In the genomic region with DNA sequence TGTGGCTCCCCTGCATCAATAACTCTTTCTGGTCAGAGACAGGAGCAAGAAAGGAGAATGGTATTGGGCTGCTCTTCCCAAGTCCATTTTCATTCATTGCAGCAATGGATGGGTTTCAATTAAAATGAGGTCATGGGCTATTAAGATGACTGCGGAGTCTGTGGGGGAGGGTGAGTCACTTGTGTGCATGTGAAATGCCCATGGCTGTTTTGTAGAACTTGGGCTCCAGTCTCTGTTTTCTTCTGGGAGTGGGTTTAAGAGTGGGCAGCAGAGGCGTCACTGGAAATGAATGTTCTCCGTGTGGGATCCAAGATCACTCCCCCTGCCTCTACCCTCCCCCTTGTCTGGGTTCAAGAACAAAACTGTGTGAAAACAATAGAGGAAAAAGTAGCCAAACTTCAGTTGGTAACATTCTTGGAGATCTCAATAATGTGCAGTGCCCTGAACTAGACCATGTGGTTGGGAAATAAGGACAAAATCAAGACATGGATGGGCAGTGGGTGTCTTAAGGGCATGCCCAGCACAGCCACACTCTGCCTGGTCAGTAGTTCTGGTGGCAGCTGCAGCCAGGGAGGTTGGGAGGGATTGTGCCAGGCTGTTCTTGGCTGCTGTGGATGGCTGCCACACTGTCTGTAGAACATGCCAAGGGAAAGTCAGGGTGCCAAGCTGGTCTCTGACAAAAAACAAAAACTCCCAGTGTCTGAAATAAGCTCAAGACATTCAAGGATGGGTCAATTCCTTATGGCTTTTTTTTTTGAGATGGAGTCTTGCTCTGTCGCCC, we compare ENCODE assay signal across 1 cellular context.
TF ChIP-seq lines count a peak whose summit lies in the region.

No MANE protein-coding gene starts in this region.

TF ChIP-seq in H1, 55 proteins besides CTCF, POLR2A, EP300 and RAD21 (continued from another document):
- TF ChIP-seq, protein P1, sequence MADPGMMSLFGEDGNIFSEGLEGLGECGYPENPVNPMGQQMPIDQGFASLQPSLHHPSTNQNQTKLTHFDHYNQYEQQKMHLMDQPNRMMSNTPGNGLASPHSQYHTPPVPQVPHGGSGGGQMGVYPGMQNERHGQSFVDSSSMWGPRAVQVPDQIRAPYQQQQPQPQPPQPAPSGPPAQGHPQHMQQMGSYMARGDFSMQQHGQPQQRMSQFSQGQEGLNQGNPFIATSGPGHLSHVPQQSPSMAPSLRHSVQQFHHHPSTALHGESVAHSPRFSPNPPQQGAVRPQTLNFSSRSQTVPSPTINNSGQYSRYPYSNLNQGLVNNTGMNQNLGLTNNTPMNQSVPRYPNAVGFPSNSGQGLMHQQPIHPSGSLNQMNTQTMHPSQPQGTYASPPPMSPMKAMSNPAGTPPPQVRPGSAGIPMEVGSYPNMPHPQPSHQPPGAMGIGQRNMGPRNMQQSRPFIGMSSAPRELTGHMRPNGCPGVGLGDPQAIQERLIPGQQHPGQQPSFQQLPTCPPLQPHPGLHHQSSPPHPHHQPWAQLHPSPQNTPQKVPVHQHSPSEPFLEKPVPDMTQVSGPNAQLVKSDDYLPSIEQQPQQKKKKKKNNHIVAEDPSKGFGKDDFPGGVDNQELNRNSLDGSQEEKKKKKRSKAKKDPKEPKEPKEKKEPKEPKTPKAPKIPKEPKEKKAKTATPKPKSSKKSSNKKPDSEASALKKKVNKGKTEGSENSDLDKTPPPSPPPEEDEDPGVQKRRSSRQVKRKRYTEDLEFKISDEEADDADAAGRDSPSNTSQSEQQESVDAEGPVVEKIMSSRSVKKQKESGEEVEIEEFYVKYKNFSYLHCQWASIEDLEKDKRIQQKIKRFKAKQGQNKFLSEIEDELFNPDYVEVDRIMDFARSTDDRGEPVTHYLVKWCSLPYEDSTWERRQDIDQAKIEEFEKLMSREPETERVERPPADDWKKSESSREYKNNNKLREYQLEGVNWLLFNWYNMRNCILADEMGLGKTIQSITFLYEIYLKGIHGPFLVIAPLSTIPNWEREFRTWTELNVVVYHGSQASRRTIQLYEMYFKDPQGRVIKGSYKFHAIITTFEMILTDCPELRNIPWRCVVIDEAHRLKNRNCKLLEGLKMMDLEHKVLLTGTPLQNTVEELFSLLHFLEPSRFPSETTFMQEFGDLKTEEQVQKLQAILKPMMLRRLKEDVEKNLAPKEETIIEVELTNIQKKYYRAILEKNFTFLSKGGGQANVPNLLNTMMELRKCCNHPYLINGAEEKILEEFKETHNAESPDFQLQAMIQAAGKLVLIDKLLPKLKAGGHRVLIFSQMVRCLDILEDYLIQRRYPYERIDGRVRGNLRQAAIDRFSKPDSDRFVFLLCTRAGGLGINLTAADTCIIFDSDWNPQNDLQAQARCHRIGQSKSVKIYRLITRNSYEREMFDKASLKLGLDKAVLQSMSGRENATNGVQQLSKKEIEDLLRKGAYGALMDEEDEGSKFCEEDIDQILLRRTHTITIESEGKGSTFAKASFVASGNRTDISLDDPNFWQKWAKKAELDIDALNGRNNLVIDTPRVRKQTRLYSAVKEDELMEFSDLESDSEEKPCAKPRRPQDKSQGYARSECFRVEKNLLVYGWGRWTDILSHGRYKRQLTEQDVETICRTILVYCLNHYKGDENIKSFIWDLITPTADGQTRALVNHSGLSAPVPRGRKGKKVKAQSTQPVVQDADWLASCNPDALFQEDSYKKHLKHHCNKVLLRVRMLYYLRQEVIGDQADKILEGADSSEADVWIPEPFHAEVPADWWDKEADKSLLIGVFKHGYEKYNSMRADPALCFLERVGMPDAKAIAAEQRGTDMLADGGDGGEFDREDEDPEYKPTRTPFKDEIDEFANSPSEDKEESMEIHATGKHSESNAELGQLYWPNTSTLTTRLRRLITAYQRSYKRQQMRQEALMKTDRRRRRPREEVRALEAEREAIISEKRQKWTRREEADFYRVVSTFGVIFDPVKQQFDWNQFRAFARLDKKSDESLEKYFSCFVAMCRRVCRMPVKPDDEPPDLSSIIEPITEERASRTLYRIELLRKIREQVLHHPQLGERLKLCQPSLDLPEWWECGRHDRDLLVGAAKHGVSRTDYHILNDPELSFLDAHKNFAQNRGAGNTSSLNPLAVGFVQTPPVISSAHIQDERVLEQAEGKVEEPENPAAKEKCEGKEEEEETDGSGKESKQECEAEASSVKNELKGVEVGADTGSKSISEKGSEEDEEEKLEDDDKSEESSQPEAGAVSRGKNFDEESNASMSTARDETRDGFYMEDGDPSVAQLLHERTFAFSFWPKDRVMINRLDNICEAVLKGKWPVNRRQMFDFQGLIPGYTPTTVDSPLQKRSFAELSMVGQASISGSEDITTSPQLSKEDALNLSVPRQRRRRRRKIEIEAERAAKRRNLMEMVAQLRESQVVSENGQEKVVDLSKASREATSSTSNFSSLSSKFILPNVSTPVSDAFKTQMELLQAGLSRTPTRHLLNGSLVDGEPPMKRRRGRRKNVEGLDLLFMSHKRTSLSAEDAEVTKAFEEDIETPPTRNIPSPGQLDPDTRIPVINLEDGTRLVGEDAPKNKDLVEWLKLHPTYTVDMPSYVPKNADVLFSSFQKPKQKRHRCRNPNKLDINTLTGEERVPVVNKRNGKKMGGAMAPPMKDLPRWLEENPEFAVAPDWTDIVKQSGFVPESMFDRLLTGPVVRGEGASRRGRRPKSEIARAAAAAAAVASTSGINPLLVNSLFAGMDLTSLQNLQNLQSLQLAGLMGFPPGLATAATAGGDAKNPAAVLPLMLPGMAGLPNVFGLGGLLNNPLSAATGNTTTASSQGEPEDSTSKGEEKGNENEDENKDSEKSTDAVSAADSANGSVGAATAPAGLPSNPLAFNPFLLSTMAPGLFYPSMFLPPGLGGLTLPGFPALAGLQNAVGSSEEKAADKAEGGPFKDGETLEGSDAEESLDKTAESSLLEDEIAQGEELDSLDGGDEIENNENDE (IDR thresholded peaks at IDR 0.05; ENCODE audit: insufficient replicate concordance, low read length) = no peak
- no peak for TF ChIP-seq RNF2 (IDR thresholded peaks at IDR 0.05; ENCODE audit: borderline replicate concordance, low read depth, low read length, missing control alignments, poor library complexity, severe bottlenecking)
- no peak for TF ChIP-seq YY1 (IDR thresholded peaks at IDR 0.05; ENCODE audit: low read depth, low read length)
- no peak for TF ChIP-seq RBBP5 (IDR thresholded peaks at IDR 0.05; ENCODE audit: borderline replicate concordance, low read depth, low read length)
- TF ChIP-seq SP2 (IDR thresholded peaks at IDR 0.05; ENCODE audit: low read length) = no peak
- no peak for TF ChIP-seq SRF (IDR thresholded peaks at IDR 0.05; ENCODE audit: low read depth, low read length)
